Comparison of ENCODE assay signal across 1 cellular context in genomic region chr1:20507564-20508410, GRCh38.
A peak's percentile ranks its signal among the peaks of the same experiment; 100 is the strongest.
TF ChIP-seq lines count a peak whose summit lies in the region.

MUL1 (minus strand) TSS chr1:20508151; CDS start chr1:20508024, 127 bp downstream.

TF ChIP-seq in K562, 482 proteins besides CTCF, POLR2A, EP300 and RAD21 (continued from another document and continues in another):
- TF ChIP-seq MEF2A (IDR thresholded peaks at IDR 0.05; ENCODE audit: control insufficient read depth, low read depth, low read length) = no peak
- no peak for TF ChIP-seq DACH1 (IDR thresholded peaks at IDR 0.05; ENCODE audit: partially characterized antibody)
- peak; percentile 87 for TF ChIP-seq ZNF232 (CRISPR knock-in tag; IDR thresholded peaks at IDR 0.05)
- no peak for TF ChIP-seq ZNF184 (CRISPR knock-in tag; IDR thresholded peaks at IDR 0.05)
- TF ChIP-seq E2F1 (CRISPR knock-in tag; IDR thresholded peaks at IDR 0.05) = no peak
- TF ChIP-seq DMBX1 (CRISPR knock-in tag; IDR thresholded peaks at IDR 0.05; ENCODE audit: borderline replicate concordance) = peak; percentile 56; the same call in 1 of the 2 replicates
- TF ChIP-seq ZNF347 (CRISPR knock-in tag; IDR thresholded peaks at IDR 0.05; ENCODE audit: low read depth) = no peak
- TF ChIP-seq ZNF217 (CRISPR knock-in tag; IDR thresholded peaks at IDR 0.05) = no peak
- no peak for TF ChIP-seq MEIS2 (IDR thresholded peaks at IDR 0.05; ENCODE audit: partially characterized antibody)
- TF ChIP-seq ZNF174 (CRISPR knock-in tag; IDR thresholded peaks at IDR 0.05) = no peak
- no peak for TF ChIP-seq CBX2 (IDR thresholded peaks at IDR 0.05; ENCODE audit: insufficient read depth, low read length, poor library complexity, severe bottlenecking)
- peak; percentile 1; the same call in 1 of the 2 replicates for TF ChIP-seq NFE2 (IDR thresholded peaks at IDR 0.05; ENCODE audit: low read depth)
- no peak for TF ChIP-seq SFPQ (IDR thresholded peaks at IDR 0.05; ENCODE audit: low read depth, low read length)
- TF ChIP-seq TGIF2 (CRISPR knock-in tag; IDR thresholded peaks at IDR 0.05) = no peak
- TF ChIP-seq NR1H2 (CRISPR knock-in tag; IDR thresholded peaks at IDR 0.05) = no peak
- no peak for TF ChIP-seq FOS (IDR thresholded peaks at IDR 0.05; ENCODE audit: extremely low read depth, insufficient read length)
- no peak for TF ChIP-seq ZNF785 (CRISPR knock-in tag; IDR thresholded peaks at IDR 0.05)
- TF ChIP-seq HDGF (IDR thresholded peaks at IDR 0.05) = no peak
- TF ChIP-seq CBX1 (IDR thresholded peaks at IDR 0.05; ENCODE audit: low read depth) = peak; percentile 92
- no peak for TF ChIP-seq KLF6 (CRISPR knock-in tag; IDR thresholded peaks at IDR 0.05; ENCODE audit: borderline replicate concordance)
- no peak for TF ChIP-seq NBN (IDR thresholded peaks at IDR 0.05; ENCODE audit: low read depth)
- TF ChIP-seq ETV5 (CRISPR knock-in tag; IDR thresholded peaks at IDR 0.05; ENCODE audit: low read depth) = peak; percentile 97
- no peak for TF ChIP-seq BRCA1 (IDR thresholded peaks at IDR 0.05)
- 0 out of 2 replicates have a peak, but pooled peaks have one; percentile 52 for TF ChIP-seq BRCA1 (CRISPR knock-in tag; IDR thresholded peaks at IDR 0.05)
- no peak for TF ChIP-seq TSHZ1 (CRISPR knock-in tag; IDR thresholded peaks at IDR 0.05)
- TF ChIP-seq CBX3 (IDR thresholded peaks at IDR 0.05; ENCODE audit: borderline replicate concordance in 1 of 2, low read length in 2 of 2) = peak in 1 of 2 experiments; percentile 87; a peak in 1 of 3 replicates
- no peak for TF ChIP-seq ZNF318 (IDR thresholded peaks at IDR 0.05; ENCODE audit: borderline replicate concordance in 1 of 2, low read depth in 1 of 2)
- no peak for TF ChIP-seq FOXJ3 (CRISPR knock-in tag; IDR thresholded peaks at IDR 0.05)
- TF ChIP-seq ZNF586 (CRISPR knock-in tag; conservative IDR thresholded peaks at IDR 0.05) = no peak
- no peak for TF ChIP-seq ELK3 (CRISPR knock-in tag; IDR thresholded peaks at IDR 0.05)
- TF ChIP-seq XRCC4 (IDR thresholded peaks at IDR 0.05; ENCODE audit: extremely low read depth, insufficient read depth, insufficient read length) = no peak
- 0 out of 2 replicates have a peak, but pooled peaks have one; percentile 18 for TF ChIP-seq ZNF431 (CRISPR knock-in tag; IDR thresholded peaks at IDR 0.05)
- TF ChIP-seq ZEB2 (IDR thresholded peaks at IDR 0.05) = 0 out of 2 replicates have a peak, but pooled peaks have one; percentile 21
- TF ChIP-seq MITF (IDR thresholded peaks at IDR 0.05) = no peak
- no peak for TF ChIP-seq RBM39 (optimal IDR thresholded peaks at IDR 0.05; ENCODE audit: low read depth, low read length)
- TF ChIP-seq RBM22 (IDR thresholded peaks at IDR 0.05; ENCODE audit: low read depth, low read length, poor library complexity, severe bottlenecking) = peak; percentile 96
- peak; percentile 87 for TF ChIP-seq POLR2G (IDR thresholded peaks at IDR 0.05; ENCODE audit: low read depth, low read length)
- TF ChIP-seq CHAMP1 (IDR thresholded peaks at IDR 0.05) = peak; percentile 79; the same call in 1 of the 2 replicates
- no peak for TF ChIP-seq ZNF324 (CRISPR knock-in tag; IDR thresholded peaks at IDR 0.05)
- TF ChIP-seq TCF3 (CRISPR knock-in tag; IDR thresholded peaks at IDR 0.05) = 0 out of 2 replicates have a peak, but pooled peaks have one; percentile 42
- no peak for TF ChIP-seq ZNF717 (CRISPR knock-in tag; IDR thresholded peaks at IDR 0.05)
- no peak for TF ChIP-seq SP2 (IDR thresholded peaks at IDR 0.05; ENCODE audit: extremely low read depth, low read depth, low read length, poor library complexity, severe bottlenecking)
- TF ChIP-seq ZNF75A (CRISPR knock-in tag; IDR thresholded peaks at IDR 0.05) = no peak
- TF ChIP-seq PHF8 (IDR thresholded peaks at IDR 0.05; ENCODE audit: borderline replicate concordance, low read length) = peak; percentile 99; the same call in 1 of the 2 replicates
- peak; percentile 99 for TF ChIP-seq C11orf30 (IDR thresholded peaks at IDR 0.05; ENCODE audit: low read depth)
- peak; percentile 59; the same call in 1 of the 2 replicates for TF ChIP-seq ZNF197 (CRISPR knock-in tag; IDR thresholded peaks at IDR 0.05; ENCODE audit: low read depth)
- TF ChIP-seq CBFA2T2 (conservative IDR thresholded peaks at IDR 0.05) = no peak
- TF ChIP-seq STAG1 (CRISPR knock-in tag; IDR thresholded peaks at IDR 0.05; ENCODE audit: borderline replicate concordance) = no peak
